Comparison of ENCODE assay signal across 32 cellular contexts in genomic region chr1:2971146-2971501, GRCh38. TPM values are rescaled to one million over a fixed set of nuclear protein-coding genes. Genes with fewer than 3 reads are reported as not detected.
"Had no signal": no experiment of that assay in that cellular context is flagged by ENCODE, and none has a peak within 500 bp of the region (broad histone marks: within the 10 kb centered on the region; RNA-seq: fewer than 3 reads in every experiment).

No MANE protein-coding gene starts in this region.

- H3K4me3 ChIP-seq: breast epithelium, esophagus squamous epithelium, heart right ventricle, left lung, lower lobe of right lung, psoas muscle had no signal

- ATAC-seq: activated CD8-positive, alpha-beta memory T cell treated with anti-CD3 and anti-CD28 coated beads, Interleukin-2, amount 10 ng/mL, durations not matched to agents 7 days and 5 days; activated CD8-positive, alpha-beta T cell treated with anti-CD3 and anti-CD28 coated beads, Interleukin-2, amount 10 ng/mL, durations not matched to agents 7 days and 5 days; activated naive CD8-positive, alpha-beta T cell treated with anti-CD3 and anti-CD28 coated beads, Interleukin-2, amount 50 U/mL, for 24 hours; heart right ventricle; left lung; lower lobe of right lung; psoas muscle had no signal

- H3K9me3 Mint-ChIP-seq: activated B cell treated with CpG ODN at 0.5 μM for 24 hours; activated naive CD4-positive, alpha-beta T cell treated with anti-CD3 and anti-CD28 coated beads, Interleukin-2, amount 50 U/mL, for 24 hours; activated naive CD8-positive, alpha-beta T cell treated with anti-CD3 and anti-CD28 coated beads, Interleukin-2, amount 50 U/mL, for 24 hours; activated T-helper 1 cell treated with anti-CD3 and anti-CD28 coated beads, Interleukin-12 subunit alpha, Interleukin-12 subunit beta, Interleukin-2, Interleukin-4 antibody, amounts not matched to agents 30 ng/mL and 10 ng/mL and 1 ng/mL, durations not matched to agents 14 hours and 24 hours and 36 hours; central memory CD8-positive, alpha-beta T cell; T-helper 2 cell treated with Interferon-gamma antibody and Interleukin-4, amounts not matched to agents 5 μg/mL and 100 μg/mL, for 36 hours; type B pancreatic cell had no signal

- H3K36me3 ChIP-seq: breast epithelium, esophagus squamous epithelium, heart right ventricle, left lung, lower lobe of right lung had no signal

- H3K9me3 ChIP-seq: breast epithelium, esophagus squamous epithelium, heart right ventricle, left lung, lower lobe of right lung, psoas muscle had no signal

- H3K27ac ChIP-seq: breast epithelium, epithelial cell of prostate, esophagus squamous epithelium, heart right ventricle, left lung, lower lobe of right lung, parathyroid adenoma, psoas muscle had no signal

- H3K27me3 Mint-ChIP-seq: activated B cell treated with CpG ODN at 0.5 μM for 24 hours; activated CD8-positive, alpha-beta memory T cell treated with anti-CD3 and anti-CD28 coated beads, Interleukin-2, amount 10 ng/mL, durations not matched to agents 7 days and 5 days; activated naive CD8-positive, alpha-beta T cell treated with anti-CD3 and anti-CD28 coated beads, Interleukin-2, amount 50 U/mL, for 24 hours; central memory CD8-positive, alpha-beta T cell; type B pancreatic cell had no signal

- H3K36me3 Mint-ChIP-seq: activated CD8-positive, alpha-beta memory T cell treated with anti-CD3 and anti-CD28 coated beads, Interleukin-2, amount 10 ng/mL, durations not matched to agents 7 days and 5 days; activated naive CD4-positive, alpha-beta T cell treated with anti-CD3 and anti-CD28 coated beads, Interleukin-2, amount 50 U/mL, for 24 hours; type B pancreatic cell had no signal

- H3K27ac Mint-ChIP-seq: activated B cell treated with CpG ODN at 0.5 μM for 24 hours; activated CD8-positive, alpha-beta memory T cell treated with anti-CD3 and anti-CD28 coated beads, Interleukin-2, amount 10 ng/mL, durations not matched to agents 7 days and 5 days; activated CD8-positive, alpha-beta T cell treated with anti-CD3 and anti-CD28 coated beads, Interleukin-2, amount 10 ng/mL, durations not matched to agents 7 days and 5 days; activated naive CD4-positive, alpha-beta T cell treated with anti-CD3 and anti-CD28 coated beads, Interleukin-2, amount 50 U/mL, for 24 hours; activated naive CD8-positive, alpha-beta T cell treated with anti-CD3 and anti-CD28 coated beads, Interleukin-2, amount 50 U/mL, for 24 hours; activated T-helper 1 cell treated with anti-CD3 and anti-CD28 coated beads, Interleukin-12 subunit alpha, Interleukin-12 subunit beta, Interleukin-2, Interleukin-4 antibody, amounts not matched to agents 30 ng/mL and 10 ng/mL and 1 ng/mL, durations not matched to agents 14 hours and 24 hours and 36 hours; T-helper 2 cell treated with Interferon-gamma antibody and Interleukin-4, amounts not matched to agents 5 μg/mL and 100 μg/mL, for 36 hours; type B pancreatic cell had no signal

- DNase-seq: activated CD4-positive, alpha-beta T cell treated with anti-CD3 and anti-CD28 coated beads, Interleukin-2, amount 50 U/mL, for 1 hour; activated CD8-positive, alpha-beta memory T cell treated with anti-CD3 and anti-CD28 coated beads, Interleukin-2, amount 10 ng/mL, durations not matched to agents 7 days and 5 days; activated CD8-positive, alpha-beta T cell treated with anti-CD3 and anti-CD28 coated beads, Interleukin-2, amount 10 ng/mL, durations not matched to agents 7 days and 5 days; activated gamma-delta T cell; activated naive CD8-positive, alpha-beta T cell treated with anti-CD3 and anti-CD28 coated beads, Interleukin-2, amount 50 U/mL, for 24 hours; amygdala; effector CD8-positive, alpha-beta T cell; esophagus squamous epithelium; foreskin melanocyte; heart right ventricle; kidney glomerular epithelial cell; lower lobe of right lung; mesenchymal stem cell; nucleus accumbens; psoas muscle; stimulated activated CD4-positive, alpha-beta T cell treated with anti-CD3 and anti-CD28 coated beads, Interleukin-2, amount 100 ng/mL, for 48 hours; stimulated activated naive CD4-positive, alpha-beta T cell treated with Interleukin-2 at 50 U/mL for 16 hours; T-helper 1 cell had no signal

- H3K4me1 Mint-ChIP-seq: activated naive CD4-positive, alpha-beta T cell treated with anti-CD3 and anti-CD28 coated beads, Interleukin-2, amount 50 U/mL, for 24 hours; activated naive CD8-positive, alpha-beta T cell treated with anti-CD3 and anti-CD28 coated beads, Interleukin-2, amount 50 U/mL, for 24 hours; central memory CD8-positive, alpha-beta T cell had no signal

- H3K4me1 ChIP-seq: breast epithelium, esophagus squamous epithelium, heart right ventricle, left lung, lower lobe of right lung, parathyroid adenoma, psoas muscle had no signal

- H3K4me3 Mint-ChIP-seq: activated B cell treated with CpG ODN at 0.5 μM for 24 hours; activated CD8-positive, alpha-beta memory T cell treated with anti-CD3 and anti-CD28 coated beads, Interleukin-2, amount 10 ng/mL, durations not matched to agents 7 days and 5 days; activated CD8-positive, alpha-beta T cell treated with anti-CD3 and anti-CD28 coated beads, Interleukin-2, amount 10 ng/mL, durations not matched to agents 7 days and 5 days; activated naive CD4-positive, alpha-beta T cell treated with anti-CD3 and anti-CD28 coated beads, Interleukin-2, amount 50 U/mL, for 24 hours; activated naive CD8-positive, alpha-beta T cell treated with anti-CD3 and anti-CD28 coated beads, Interleukin-2, amount 50 U/mL, for 24 hours; activated T-helper 1 cell treated with anti-CD3 and anti-CD28 coated beads, Interleukin-12 subunit alpha, Interleukin-12 subunit beta, Interleukin-2, Interleukin-4 antibody, amounts not matched to agents 30 ng/mL and 10 ng/mL and 1 ng/mL, durations not matched to agents 14 hours and 24 hours and 36 hours; central memory CD8-positive, alpha-beta T cell; T-helper 2 cell treated with Interferon-gamma antibody and Interleukin-4, amounts not matched to agents 5 μg/mL and 100 μg/mL, for 36 hours; type B pancreatic cell had no signal

RNA-seq across cellular contexts. Expression of gene ACTRT2, which starts 50.1 kb away (rescaled TPM):
- total RNA-seq: activated B cell treated with CpG ODN at 0.5 μM for 24 hours; activated CD8-positive, alpha-beta memory T cell treated with anti-CD3 and anti-CD28 coated beads, Interleukin-2, amount 10 ng/mL, durations not matched to agents 7 days and 5 days; activated CD8-positive, alpha-beta T cell treated with anti-CD3 and anti-CD28 coated beads, Interleukin-2, amount 10 ng/mL, durations not matched to agents 7 days and 5 days; activated T-helper 1 cell treated with anti-CD3 and anti-CD28 coated beads, Interleukin-12 subunit alpha, Interleukin-12 subunit beta, Interleukin-2, Interleukin-4 antibody, amounts not matched to agents 30 ng/mL and 10 ng/mL and 1 ng/mL, durations not matched to agents 14 hours and 24 hours and 36 hours; breast epithelium; dermis microvascular lymphatic vessel endothelial cell; esophagus squamous epithelium; glomerular endothelial cell; heart right ventricle; left lung; lower lobe of right lung; mononuclear cell; myocyte; psoas muscle had no signal
